9 cellular contexts compared by ENCODE assay signal in genomic region chr10:72333111-72334012, GRCh38. TPM values are rescaled to one million over a fixed set of nuclear protein-coding genes. Genes with fewer than 3 reads are reported as not detected.
DNase-seq lines count a peak whose midpoint lies in the region; ATAC-seq, FAIRE-seq and TF ChIP-seq lines count a peak whose summit lies in the region.
"Had no signal": no experiment of that assay in that cellular context is flagged by ENCODE, and none has a peak within 500 bp of the region (broad histone marks: within the 10 kb centered on the region; RNA-seq: fewer than 3 reads in every experiment).

No MANE protein-coding gene starts in this region.

- no peaks in the 10 kb centered on the region for H3K9me3 Mint-ChIP-seq in activated CD4-positive, alpha-beta T cell treated with anti-CD3 and anti-CD28 coated beads, Interleukin-2, amount 10 ng/mL, durations not matched to agents 24 days and 14 days

- in situ Hi-C loops in K562 (cut with MboI) = loop anchor here (10.0 to 25.0 kb wide), 3 partner anchors 199 to 1021 kb away; partner anchors contain the start of gene SLC29A3

- DNase-seq in activated CD4-positive, alpha-beta T cell treated with anti-CD3 and anti-CD28 coated beads, Interleukin-2, amount 10 ng/mL, durations not matched to agents 24 days and 14 days = peak; percentile 72
- DNase-seq in activated CD4-positive, alpha-beta T cell treated with anti-CD3 and anti-CD28 coated beads, Interleukin-2, amount 50 U/mL, for 1 hour = no peak
- DNase-seq in K562 (ENCODE audit: extremely low read depth in 1 of 4, low spot score in 3 of 4) = no peak
- DNase-seq: KG1 had no signal

- no peak for FAIRE-seq in K562 (lab: Jason Lieb, UNC)

- WGBS in K562 (ENCODE audit: insufficient coverage, low coverage, missing lambda C conversion rate) = 86% methylated on average over 19 of the region's 19 CpGs
- 94 to 95% methylated on average over 11 to 14 of the region's 19 CpGs for WGBS in mesodermal cell (ENCODE audit: insufficient coverage in 2 of 2), 2 experiments
- 91% methylated on average over 19 of the region's 19 CpGs for WGBS in thymus

- H3K4me2 ChIP-seq in K562 (ENCODE audit: insufficient read depth, low read length) = no peak overlapping the region

- H4K20me1 ChIP-seq in K562 (replicated peaks; ENCODE audit: control insufficient read depth, insufficient read depth, low read length) = no peaks in the 10 kb centered on the region

- H3K4me1 ChIP-seq in K562 (replicated peaks in 1 of 2; ENCODE audit: control insufficient read depth in 2 of 2, insufficient read depth in 2 of 2, low read length in 2 of 2) (peaks cover 13 to 42% of the 10 kb centered on the region in 2 experiments; a peak in 4 of 5 replicates), mesodermal cell (ENCODE audit: control insufficient read depth, insufficient read depth, low read length, poor library complexity, severe bottlenecking) (peaks cover 41% of the 10 kb centered on the region), thymus (ENCODE audit: control insufficient read depth, insufficient read depth, low read length) (peaks cover 71% of the 10 kb centered on the region)

- H2AFZ ChIP-seq in K562 (ENCODE audit: low read depth, low read length) = no peak overlapping the region

- TF ChIP-seq RAD21 in K562 (CRISPR knock-in tag; conservative IDR thresholded peaks at IDR 0.05 in 1 of 2, IDR thresholded peaks at IDR 0.05 in 1 of 2) = no peak

- H3K27me3 ChIP-seq in K562 (ENCODE audit: control insufficient read depth in 2 of 2, insufficient read depth in 2 of 2, low read length in 2 of 2) (no peaks in the 10 kb centered on the region), thymus (ENCODE audit: control insufficient read depth, insufficient read depth) (no peaks in the 10 kb centered on the region)

- intact Hi-C loops in activated CD4-positive, alpha-beta T cell treated with anti-CD3 and anti-CD28 coated beads, Interleukin-2, amount 10 ng/mL, durations not matched to agents 24 days and 14 days (cut with micrococcal nuclease) = loop anchor here (2.0 to 10.0 kb wide), 3 partner anchors 111 to 399 kb away; partner anchors contain the start of gene SPOCK2
- intact Hi-C loops in K562 (cut with micrococcal nuclease) = no loop called here

- no peaks in the 10 kb centered on the region for H3K27me3 Mint-ChIP-seq in activated CD4-positive, alpha-beta T cell treated with anti-CD3 and anti-CD28 coated beads, Interleukin-2, amount 10 ng/mL, durations not matched to agents 24 days and 14 days

- H3K9ac ChIP-seq in K562 (ENCODE audit: insufficient read depth in 1 of 2, low read depth in 2 of 2, low read length in 2 of 2) = no peak overlapping the region

- peaks cover 34% of the 10 kb centered on the region for H3K36me3 Mint-ChIP-seq in activated CD4-positive, alpha-beta T cell treated with anti-CD3 and anti-CD28 coated beads, Interleukin-2, amount 10 ng/mL, durations not matched to agents 24 days and 14 days (ENCODE audit: low read depth)

- no peak for TF ChIP-seq CTCF in K562 (IDR thresholded peaks at IDR 0.05 in 2 of 3, conservative IDR thresholded peaks at IDR 0.05 in 1 of 3; ENCODE audit: insufficient read depth in 2 of 3, low read depth in 1 of 3, low read length in 3 of 3)

- H3K79me2 ChIP-seq in K562 (ENCODE audit: control insufficient read depth, insufficient read depth, low read length) = no peaks in the 10 kb centered on the region

- TF ChIP-seq POLR2A in K562 (conservative IDR thresholded peaks at IDR 0.05) = no peak

- H3K27ac Mint-ChIP-seq in activated CD4-positive, alpha-beta T cell treated with anti-CD3 and anti-CD28 coated beads, Interleukin-2, amount 10 ng/mL, durations not matched to agents 24 days and 14 days = peak overlapping the region; percentile 99

- H3K9me1 ChIP-seq in K562 (ENCODE audit: control insufficient read depth, insufficient read depth, low read length) = no peaks in the 10 kb centered on the region

- H3K9me3 ChIP-seq in K562 (replicated peaks; ENCODE audit: control insufficient read depth, insufficient read depth, low read depth, low read length) (no peaks in the 10 kb centered on the region), mesodermal cell (ENCODE audit: control insufficient read depth, low read length) (no peaks in the 10 kb centered on the region), thymus (ENCODE audit: control insufficient read depth) (no peaks in the 10 kb centered on the region)

- H3K4me3 ChIP-seq in K562 = no peak overlapping the region
- H3K4me3 ChIP-seq in mesodermal cell (ENCODE audit: extremely low read depth, insufficient read depth, low read length, poor library complexity, severe bottlenecking) = no peak overlapping the region
- H3K4me3 ChIP-seq in thymus (ENCODE audit: low read length) = no peak overlapping the region

- peak overlapping the region; percentile 48 for H3K4me3 Mint-ChIP-seq in activated CD4-positive, alpha-beta T cell treated with anti-CD3 and anti-CD28 coated beads, Interleukin-2, amount 10 ng/mL, durations not matched to agents 24 days and 14 days

- TF ChIP-seq EP300 in K562 (IDR thresholded peaks at IDR 0.05; ENCODE audit: low read length) = no peak

- H3K27ac ChIP-seq in K562 (ENCODE audit: extremely low read depth, low read depth, low read length) (no peak overlapping the region), mesodermal cell (ENCODE audit: low read depth, low read length, severe bottlenecking) (peak overlapping the region; percentile 36), thymus (ENCODE audit: low read depth) (peak overlapping the region; percentile 89)

- ATAC-seq in K562 = no peak
- no peak for ATAC-seq in HG02870 (IDR thresholded peaks at IDR 0.05; ENCODE audit: unreplicated experiment)
- ATAC-seq in GM18520 (IDR thresholded peaks at IDR 0.05; ENCODE audit: unreplicated experiment) = no peak
- no peak for ATAC-seq in GM19463 (IDR thresholded peaks at IDR 0.05; ENCODE audit: unreplicated experiment)

- CTCF ChIA-PET in K562 (lab: Yijun Ruan, JAX; ENCODE audit: low intra/inter-chr PET ratio) = interaction anchor here (1.7 kb wide), 1 partner anchor 285 kb away, joined by 4 read pairs; no protein-coding TSS in a partner anchor

- peaks cover 76% of the 10 kb centered on the region for H3K4me1 Mint-ChIP-seq in activated CD4-positive, alpha-beta T cell treated with anti-CD3 and anti-CD28 coated beads, Interleukin-2, amount 10 ng/mL, durations not matched to agents 24 days and 14 days

- no TSS peak for BruUV-seq in K562 (replicated peaks; lab: Mats Ljungman, UMichigan)

- H3K36me3 ChIP-seq in K562 (ENCODE audit: control insufficient read depth, insufficient read depth, low read length) (peaks cover 48% of the 10 kb centered on the region; the same call in 2 of the 3 replicates), mesodermal cell (ENCODE audit: control insufficient read depth, insufficient read depth, low read length) (peaks cover 39% of the 10 kb centered on the region), thymus (ENCODE audit: control insufficient read depth, insufficient read depth) (peaks cover 12% of the 10 kb centered on the region)

- POLR2A ChIA-PET in K562 (lab: Yijun Ruan, JAX) = interaction anchor here (0.6 to 13.1 kb wide), 9 partner anchors 8 to 442 kb away, joined by 3 to 197 read pairs (median 3); partner anchors contain the start of gene DDIT4

RNA-seq across cellular contexts. Expression of gene DNAJB12, which starts 21.4 kb away (rescaled TPM):
- total RNA-seq in activated CD4-positive, alpha-beta T cell treated with anti-CD3 and anti-CD28 coated beads, Interleukin-2, amount 10 ng/mL, durations not matched to agents 24 days and 14 days = 32.5 and 35.1 TPM in 2 replicates
- 37.8 and 67.4 TPM in 2 replicates for total RNA-seq in K562 (2011; cell fraction: chromatin; rRNA removed; ENCODE audit: low replicate concordance)
- 41.7 and 47.7 TPM in 2 replicates for total RNA-seq in K562 (2011; cell fraction: nucleolus; rRNA removed)
- 40.8 and 49.2 TPM in 2 replicates for total RNA-seq in K562 (2011; cell fraction: nucleoplasm; rRNA removed)
- total RNA-seq in K562 (2014; rRNA removed) = 22.1 and 30.2 TPM in 2 replicates
- 12.9 and 15.1 TPM in 2 replicates for total RNA-seq in K562 (2014; rRNA removed; fragmentation: Illumina TruSeq; extraction: Trizol)
- total RNA-seq in K562 (2015; rRNA removed; fragmentation: Illumina TruSeq; extraction: Trizol) = 20.5 and 22.0 TPM in 2 replicates
- total RNA-seq in K562 (2021) = 31.0 and 31.5 TPM in 2 replicates
- polyA plus RNA-seq in K562 (2011; rRNA removed) = 10.2 and 13.3 TPM in 2 replicates
- 12.4 and 17.8 TPM in 2 replicates for polyA plus RNA-seq in K562 (2011; cell fraction: cytosol; rRNA removed)
- polyA plus RNA-seq in K562 (2011; cell fraction: nucleus; rRNA removed) = 27.1 and 42.9 TPM in 2 replicates
- polyA plus RNA-seq in K562 (2012) = 21.6 and 29.2 TPM in 2 replicates
- 24.1 and 26.2 TPM in 2 replicates for polyA plus RNA-seq in K562 (2014; fragmentation: Illumina TruSeq; extraction: Trizol)
- polyA plus RNA-seq in K562 (2014; fragmentation: Nextera tagmentation; extraction: Ambion mirVana) = 1 to 10 TPM; 3.5 to 4.7 TPM
- polyA plus RNA-seq in K562 (2014; rRNA removed) = 18.4 and 20.3 TPM in 2 replicates
- 7.6 and 8.6 TPM in 2 replicates for polyA minus RNA-seq in K562 (2011; rRNA and poly(A)+ RNA removed)
- polyA minus RNA-seq in K562 (2011; cell fraction: cytosol; rRNA and poly(A)+ RNA removed) = 11.4 and 13.2 TPM in 2 replicates
- 14.1 and 15.7 TPM in 2 replicates for polyA minus RNA-seq in K562 (2011; cell fraction: nucleus; rRNA and poly(A)+ RNA removed)
- 16.4 TPM for polyA plus RNA-seq in mesodermal cell (2013, experiment 1 of 2)
- polyA plus RNA-seq in mesodermal cell (2013, experiment 2 of 2) = 14.6 TPM
- 14.6 TPM for polyA plus RNA-seq in thymus

RNA-seq across cellular contexts. Expression of gene DDIT4, which starts 59.6 kb away (rescaled TPM):
- total RNA-seq in activated CD4-positive, alpha-beta T cell treated with anti-CD3 and anti-CD28 coated beads, Interleukin-2, amount 10 ng/mL, durations not matched to agents 24 days and 14 days = 260 and 271 TPM in 2 replicates
- 185 and 371 TPM in 2 replicates for total RNA-seq in K562 (2011; cell fraction: chromatin; rRNA removed; ENCODE audit: low replicate concordance)
- total RNA-seq in K562 (2011; cell fraction: nucleolus; rRNA removed) = 455 and 610 TPM in 2 replicates
- total RNA-seq in K562 (2011; cell fraction: nucleoplasm; rRNA removed) = 314 and 392 TPM in 2 replicates
- total RNA-seq in K562 (2014; rRNA removed) (593 and 675 TPM in 2 replicates), K562 (2014; rRNA removed; fragmentation: Illumina TruSeq; extraction: Trizol) (159 and 200 TPM in 2 replicates), K562 (2015; rRNA removed; fragmentation: Illumina TruSeq; extraction: Trizol) (13.2 and 14.7 TPM in 2 replicates), K562 (2021) (453 and 674 TPM in 2 replicates)
- polyA plus RNA-seq in K562 (2011; rRNA removed) (228 and 529 TPM in 2 replicates), K562 (2014; fragmentation: Illumina TruSeq; extraction: Trizol) (107 and 370 TPM in 2 replicates), K562 (2014; fragmentation: Nextera tagmentation; extraction: Ambion mirVana) (10 to 100 TPM in 1 of 2 experiments, 1 to 10 TPM in 1; 8.2 to 12.3 TPM), K562 (2014; rRNA removed) (362 and 564 TPM in 2 replicates), thymus (628 TPM)
- 345 and 451 TPM in 2 replicates for polyA plus RNA-seq in K562 (2011; cell fraction: cytosol; rRNA removed)
- polyA plus RNA-seq in K562 (2011; cell fraction: nucleus; rRNA removed) = 384 and 450 TPM in 2 replicates
- 184 and 695 TPM in 2 replicates for polyA plus RNA-seq in K562 (2012)
- 156 and 267 TPM in 2 replicates for polyA minus RNA-seq in K562 (2011; rRNA and poly(A)+ RNA removed)
- 180 and 395 TPM in 2 replicates for polyA minus RNA-seq in K562 (2011; cell fraction: cytosol; rRNA and poly(A)+ RNA removed)
- 272 and 555 TPM in 2 replicates for polyA minus RNA-seq in K562 (2011; cell fraction: nucleus; rRNA and poly(A)+ RNA removed)
- polyA plus RNA-seq in mesodermal cell (2013, experiment 1 of 2) = 56.3 TPM
- 59.6 TPM for polyA plus RNA-seq in mesodermal cell (2013, experiment 2 of 2)
